In the genomic region with DNA sequence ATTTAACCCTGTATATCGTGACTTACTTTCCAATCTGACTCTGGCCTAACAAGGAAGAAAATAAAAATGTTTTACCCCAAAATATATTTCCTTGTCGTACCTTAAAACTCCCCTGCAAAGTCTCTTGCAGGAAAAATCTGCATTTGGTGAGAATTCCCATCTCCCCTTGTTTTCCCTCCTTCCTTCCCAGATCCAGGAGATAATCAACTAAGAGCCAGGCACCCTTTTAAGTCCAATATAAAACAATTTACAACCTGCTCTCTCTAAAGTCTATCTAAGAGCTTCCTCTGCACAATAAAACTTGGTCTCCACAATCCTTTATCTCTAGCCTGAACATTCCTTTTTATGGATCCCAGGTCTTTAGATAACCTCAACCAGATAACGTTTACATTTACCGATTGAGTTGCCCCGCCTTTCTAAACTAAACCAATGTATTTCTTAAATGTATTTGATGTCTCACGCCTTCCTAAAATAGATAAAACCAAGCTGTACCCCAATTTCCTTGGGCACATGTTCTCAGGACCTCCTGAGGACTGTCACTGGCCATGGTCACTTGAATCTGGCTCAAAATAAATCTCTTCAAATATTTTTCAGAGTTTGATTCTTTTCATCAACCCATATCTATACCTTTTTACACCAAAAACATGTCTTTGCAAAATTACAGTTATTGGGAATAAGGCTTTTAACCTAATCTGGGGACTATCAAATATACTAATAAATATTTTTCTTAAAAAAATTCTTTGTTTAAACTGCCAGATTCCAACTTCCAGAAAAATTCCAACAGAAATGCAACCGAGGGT, we compare ENCODE assay signal across 7 cellular contexts. TPM values are rescaled to one million over a fixed set of nuclear protein-coding genes. Genes with fewer than 3 reads are reported as not detected.
DNase-seq lines count a peak whose midpoint lies in the region; ATAC-seq and TF ChIP-seq lines count a peak whose summit lies in the region.

No MANE protein-coding gene starts in this region.

- peak overlapping the region; percentile 98 to 100 (median 99) for H3K9ac ChIP-seq in skeletal muscle tissue (ENCODE audit: low read depth in 1 of 3, low read length in 3 of 3)

- peaks cover 29% of the 10 kb centered on the region for H3K4me1 ChIP-seq in HAP-1
- H3K4me1 ChIP-seq in foreskin keratinocyte = peaks cover 33% of the 10 kb centered on the region
- peaks cover 6 to 19% (median 13%) of the 10 kb centered on the region in 3 donors for H3K4me1 ChIP-seq in skeletal muscle tissue (ENCODE audit: control insufficient read depth in 3 of 3, insufficient read depth in 3 of 3, low read length in 3 of 3)

- no peak for ATAC-seq in T-helper 17 cell
- no peak for ATAC-seq in foreskin keratinocyte
- ATAC-seq in GM18909 (IDR thresholded peaks at IDR 0.05; ENCODE audit: poor library complexity, unreplicated experiment) = no peak
- no peak for ATAC-seq in HG03378 (IDR thresholded peaks at IDR 0.05; ENCODE audit: unreplicated experiment)

- peak overlapping the region; percentile 92 for H3K27ac ChIP-seq in foreskin keratinocyte
- H3K27ac ChIP-seq in skeletal muscle tissue (ENCODE audit: low read depth, low read length) = peak overlapping the region; percentile 99

- H3K9me3 ChIP-seq in HAP-1 (no peaks in the 10 kb centered on the region), T-helper 17 cell (ENCODE audit: control insufficient read depth, low read length, poor library complexity, severe bottlenecking) (no peaks in the 10 kb centered on the region), skeletal muscle tissue (ENCODE audit: control insufficient read depth in 3 of 3, low read length in 3 of 3) (no peaks in the 10 kb centered on the region)

- H3K4me3 ChIP-seq in HAP-1 = peak overlapping the region; percentile 79
- peak overlapping the region; percentile 81 to 88 (median 88) for H3K4me3 ChIP-seq in skeletal muscle tissue (ENCODE audit: low read length in 3 of 3)

- DNase-seq in HAP-1 (ENCODE audit: low spot score in 2 of 2) (no peak), T-helper 17 cell (no peak), foreskin keratinocyte (peak in 1 of 2 donors; percentile 23), MV-4-11 (lab: John Stamatoyannopoulos, UW) (no peak)

- in situ Hi-C loops in HAP-1 (cut with MboI; ENCODE audit: low sequenced_read_pairs) = no loop called here

- H3K27me3 ChIP-seq in HAP-1 (ENCODE audit: low read depth) (no peaks in the 10 kb centered on the region), foreskin keratinocyte (no peaks in the 10 kb centered on the region), skeletal muscle tissue (ENCODE audit: control insufficient read depth in 3 of 3, insufficient read depth in 3 of 3, low read length in 3 of 3) (no peaks in the 10 kb centered on the region)

- peak overlapping the region; percentile 87 for H3K27ac Mint-ChIP-seq in T-helper 17 cell

- peaks cover 9% of the 10 kb centered on the region for H3K36me3 ChIP-seq in HAP-1 (replicated peaks)
- H3K36me3 ChIP-seq in skeletal muscle tissue (ENCODE audit: control insufficient read depth in 3 of 3, insufficient read depth in 3 of 3, low read length in 3 of 3) = peaks cover 3 to 11% (median 6%) of the 10 kb centered on the region in 3 donors

- no peaks in the 10 kb centered on the region for H3K27me3 Mint-ChIP-seq in T-helper 17 cell

- H3K36me3 Mint-ChIP-seq in T-helper 17 cell (ENCODE audit: low read depth) = peaks cover 6% of the 10 kb centered on the region

- H3K4me3 Mint-ChIP-seq in T-helper 17 cell = peak overlapping the region; percentile 98

- peaks cover 33% of the 10 kb centered on the region for H3K4me1 Mint-ChIP-seq in T-helper 17 cell

- no peak for TF ChIP-seq CTCF in foreskin keratinocyte (conservative IDR thresholded peaks at IDR 0.05)

RNA-seq across cellular contexts. Expression of a gene that starts 1.0 kb away (rescaled TPM):
- total RNA-seq in T-helper 17 cell (10 to 100 TPM; 24.0 to 29.4 TPM), foreskin keratinocyte (14.0 and 14.4 TPM in 2 replicates), skeletal muscle tissue (17.7 TPM)
- 10.7 and 12.3 TPM in 2 replicates for polyA plus RNA-seq in foreskin keratinocyte

RNA-seq across cellular contexts. Expression of a gene that starts 48.2 kb away (rescaled TPM):
- total RNA-seq in T-helper 17 cell = under 1 TPM; 0.08 to 0.12 TPM
- total RNA-seq in foreskin keratinocyte = 19.1 and 24.9 TPM in 2 replicates
- polyA plus RNA-seq in foreskin keratinocyte = 2.5 and 3.7 TPM in 2 replicates
- 1.0 TPM for total RNA-seq in skeletal muscle tissue
